ENCODE assay signal across 11 cellular contexts in the genomic region with DNA sequence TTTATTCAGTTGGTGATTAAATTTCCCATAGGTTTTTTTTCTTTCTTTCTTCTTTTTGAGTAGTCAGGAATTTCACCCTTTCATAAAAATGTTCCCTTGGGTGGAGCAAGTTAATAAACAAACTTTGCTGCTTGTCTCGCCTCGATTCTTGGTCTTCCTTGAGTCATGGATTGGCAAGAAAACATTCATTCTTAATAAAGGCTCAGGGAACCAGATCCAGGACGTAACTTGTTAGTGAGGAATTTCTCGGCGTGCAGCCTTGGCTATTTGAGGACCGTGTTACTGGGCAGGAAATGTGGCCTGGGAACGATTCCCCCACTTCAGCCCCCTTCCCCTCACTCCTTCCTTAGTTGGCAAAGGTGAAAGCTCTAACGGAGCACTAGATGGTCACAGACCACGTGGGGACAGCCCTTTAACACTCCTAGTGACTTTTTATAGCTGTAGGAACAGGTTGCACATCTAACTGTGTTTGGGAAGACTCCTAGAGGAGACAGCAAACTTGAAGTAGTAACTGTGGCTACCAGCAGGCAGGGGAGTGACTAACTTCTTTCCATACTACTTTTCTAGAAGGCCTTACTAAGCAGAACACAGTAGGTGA.
DNase-seq lines count a peak whose midpoint lies in the region; ATAC-seq and TF ChIP-seq lines count a peak whose summit lies in the region.
"Had no signal": no experiment of that assay in that cellular context is flagged by ENCODE, and none has a peak within 500 bp of the region (broad histone marks: within the 10 kb centered on the region; RNA-seq: fewer than 3 reads in every experiment).

No MANE protein-coding gene starts in this region.

- no peaks in the 10 kb centered on the region for H3K36me3 ChIP-seq in mammary epithelial cell (ENCODE audit: insufficient read depth, low read length)

- peak overlapping the region; percentile 89 for H3K4me3 Mint-ChIP-seq in MCF 10A (ENCODE audit: unreplicated experiment)
- peak overlapping the region; percentile 88 for H3K4me3 Mint-ChIP-seq in nephron progenitor cell
- H3K4me3 Mint-ChIP-seq in activated naive CD8-positive, alpha-beta T cell treated with anti-CD3 and anti-CD28 coated beads for 36 hours, result no peak overlapping the region

- H3K4me1 ChIP-seq in mammary epithelial cell (ENCODE audit: insufficient read depth, low read length), result peaks cover 11% of the 10 kb centered on the region

- intact Hi-C loops in MCF 10A (cut with micrococcal nuclease) (loop anchor here (5.0 kb wide), 2 partner anchors 114 to 299 kb away; no protein-coding TSS in a partner anchor), mammary epithelial cell (cut with micrococcal nuclease) (no loop called here)

- peaks cover 30% of the 10 kb centered on the region for H3K4me1 Mint-ChIP-seq in MCF 10A (ENCODE audit: insufficient read depth, unreplicated experiment)
- peaks cover 41% of the 10 kb centered on the region for H3K4me1 Mint-ChIP-seq in nephron progenitor cell
- H3K4me1 Mint-ChIP-seq in activated naive CD8-positive, alpha-beta T cell treated with anti-CD3 and anti-CD28 coated beads for 36 hours, result no peaks in the 10 kb centered on the region

- no peak overlapping the region for H3K9ac ChIP-seq in mammary epithelial cell (ENCODE audit: insufficient read depth, low read length)

- H3K9me3 Mint-ChIP-seq in MCF 10A (ENCODE audit: unreplicated experiment) (no peaks in the 10 kb centered on the region), nephron progenitor cell (no peaks in the 10 kb centered on the region)
- H3K9me3 Mint-ChIP-seq in activated naive CD8-positive, alpha-beta T cell treated with anti-CD3 and anti-CD28 coated beads for 36 hours, result no peaks in the 10 kb centered on the region

- no peak for ATAC-seq in GM21447 (IDR thresholded peaks at IDR 0.05; ENCODE audit: unreplicated experiment)

- H3K27me3 ChIP-seq in mammary epithelial cell (ENCODE audit: insufficient read depth, low read length), result peaks cover 22% of the 10 kb centered on the region

- DNase-seq in MCF 10A (ENCODE audit: unreplicated experiment), result peak; percentile 64
- no peak for DNase-seq in mammary epithelial cell
- peak; percentile 40 for DNase-seq in fibroblast of pulmonary artery (ENCODE audit: low read depth)
- no peak for DNase-seq in nephron progenitor cell
- no peak for DNase-seq in activated naive CD8-positive, alpha-beta T cell treated with anti-CD3 and anti-CD28 coated beads for 36 hours
- no peak for DNase-seq in NCI-H82 treated with DMSO at 0.1 percent for 48 hours (lab: John Stamatoyannopoulos, UW; ENCODE audit: unreplicated experiment)
- no peak for DNase-seq in OCI-M1 (lab: John Stamatoyannopoulos, UW)
- DNase-seq: activated CD4-positive, alpha-beta T cell treated with anti-CD3 and anti-CD28 coated beads, Interleukin-2, amount 50 U/mL, for 48 hours; erythroblast; NCI-H69 had no signal

- WGBS in mammary epithelial cell (ENCODE audit: low coverage, missing lambda C conversion rate), result 71% methylated on average over 9 of the region's 9 CpGs

- H3K4me2 ChIP-seq in mammary epithelial cell (ENCODE audit: insufficient read depth, low read depth, low read length), result no peak overlapping the region

- H3K4me3 ChIP-seq in mammary epithelial cell (replicated peaks in 1 of 3; ENCODE audit: insufficient read depth in 1 of 3, low read depth in 2 of 3, low read length in 3 of 3), result no peak overlapping the region
- no peak overlapping the region for H3K4me3 ChIP-seq in fibroblast of pulmonary artery (replicated peaks; ENCODE audit: low read depth, low read length)

- H3K27me3 Mint-ChIP-seq in MCF 10A (ENCODE audit: insufficient read depth, unreplicated experiment) (no peaks in the 10 kb centered on the region), nephron progenitor cell (ENCODE audit: low read depth, poor library complexity) (peaks cover 34% of the 10 kb centered on the region)
- peaks cover 65% of the 10 kb centered on the region for H3K27me3 Mint-ChIP-seq in activated naive CD8-positive, alpha-beta T cell treated with anti-CD3 and anti-CD28 coated beads for 36 hours

- POLR2A ChIA-PET in MCF 10A (lab: Yijun Ruan, JAX), result interaction anchor here (0.5 kb wide), 1 partner anchor 1666 kb away, joined by 4 read pairs; a partner anchor contains a TSS

- CTCF ChIA-PET in MCF 10A (lab: Yijun Ruan, JAX), result interaction anchor here (0.6 kb wide), 2 partner anchors 280 to 330 kb away, joined by 3 to 5 read pairs; no protein-coding TSS in a partner anchor
- CTCF ChIA-PET in mammary epithelial cell (lab: Charles Lee; ENCODE audit: low non-redundant PET), result no interaction called here

- H3K79me2 ChIP-seq in mammary epithelial cell (ENCODE audit: insufficient read depth, low read length), result no peaks in the 10 kb centered on the region

- H4K20me1 ChIP-seq in mammary epithelial cell (ENCODE audit: insufficient read depth, low read length), result no peaks in the 10 kb centered on the region

- no peak for TF ChIP-seq CTCF in MCF 10A (IDR thresholded peaks at IDR 0.05; ENCODE audit: unreplicated experiment)
- TF ChIP-seq CTCF in mammary epithelial cell (conservative IDR thresholded peaks at IDR 0.05 in 1 of 2, IDR thresholded peaks at IDR 0.05 in 1 of 2; ENCODE audit: extremely low read depth in 1 of 2, insufficient read depth in 1 of 2, low read depth in 1 of 2, low read length in 2 of 2), result no peak
- TF ChIP-seq CTCF in fibroblast of pulmonary artery (IDR thresholded peaks at IDR 0.05; ENCODE audit: low read length, missing control alignments), result no peak
- TF ChIP-seq CTCF in nephron progenitor cell (IDR thresholded peaks at IDR 0.05), result no peak

- H3K27ac Mint-ChIP-seq in MCF 10A (ENCODE audit: low read depth, unreplicated experiment), result peak overlapping the region; percentile 75
- H3K27ac Mint-ChIP-seq in nephron progenitor cell, result no peak overlapping the region
- H3K27ac Mint-ChIP-seq in activated naive CD8-positive, alpha-beta T cell treated with anti-CD3 and anti-CD28 coated beads for 36 hours, result no peak overlapping the region

- H2AFZ ChIP-seq in mammary epithelial cell (ENCODE audit: low read depth, low read length), result no peak overlapping the region

- no peaks in the 10 kb centered on the region for H3K9me3 ChIP-seq in mammary epithelial cell (replicated peaks; ENCODE audit: insufficient read depth, low read length)

- BruUV-seq in MCF 10A (replicated peaks; lab: Mats Ljungman, UMichigan), result no TSS peak
- BruUV-seq in mammary epithelial cell (replicated peaks; lab: Mats Ljungman, UMichigan), result no TSS peak

- in situ Hi-C loops in mammary epithelial cell (cut with MboI; ENCODE audit: low sequenced_read_pairs in 2 of 2), result no loop called here

- no peak overlapping the region for H3K27ac ChIP-seq in mammary epithelial cell (ENCODE audit: insufficient read depth, low read depth, low read length)

- H3K36me3 Mint-ChIP-seq in MCF 10A (ENCODE audit: insufficient read depth, unreplicated experiment), result no peaks in the 10 kb centered on the region
- peaks cover 14% of the 10 kb centered on the region for H3K36me3 Mint-ChIP-seq in nephron progenitor cell (ENCODE audit: low read depth)
- H3K36me3 Mint-ChIP-seq in activated naive CD8-positive, alpha-beta T cell treated with anti-CD3 and anti-CD28 coated beads for 36 hours, result no peaks in the 10 kb centered on the region

- dilution Hi-C loops in mammary epithelial cell (cut with HindIII; ENCODE audit: low sequenced_read_pairs), result no loop called here

Comparison
In these comparisons a context has a peak if more than half of its experiments do, and no peak if none do; other contexts are left out.
1. DNase-seq: peak in MCF 10A (single experiment) and fibroblast of pulmonary artery (single experiment); none in mammary epithelial cell (single experiment), nephron progenitor cell (single experiment), activated naive CD8-positive, alpha-beta T cell treated with anti-CD3 and anti-CD28 coated beads for 36 hours (single experiment), NCI-H82 treated with DMSO at 0.1 percent for 48 hours (single experiment) and OCI-M1 (single experiment).